ENCODE assay signal across 13 cellular contexts in genomic region chr11:102553835-102554282, GRCh38. TPM values are rescaled to one million over a fixed set of nuclear protein-coding genes. Genes with fewer than 3 reads are reported as not detected.
DNase-seq lines count a peak whose midpoint lies in the region; ATAC-seq and TF ChIP-seq lines count a peak whose summit lies in the region.
"Had no signal": no experiment of that assay in that cellular context is flagged by ENCODE, and none has a peak within 500 bp of the region (broad histone marks: within the 10 kb centered on the region; RNA-seq: fewer than 3 reads in every experiment).

No MANE protein-coding gene starts in this region.

- H3K36me3 ChIP-seq in Panc1 (ENCODE audit: control insufficient read depth, insufficient read depth, low read length), result no peaks in the 10 kb centered on the region
- H3K36me3 ChIP-seq: ascending aorta had no signal

- no peak overlapping the region for H3K4me3 ChIP-seq in Panc1 (ENCODE audit: low read depth in 2 of 2, low read length in 2 of 2)
- H3K4me3 ChIP-seq: ascending aorta had no signal

- peak overlapping the region; percentile 83 for H3K27ac ChIP-seq in Panc1 (ENCODE audit: low read length)
- H3K27ac ChIP-seq: ascending aorta had no signal

- no peaks in the 10 kb centered on the region for H3K27me3 ChIP-seq in Panc1 (ENCODE audit: control insufficient read depth, insufficient read depth, low read length)
- H3K27me3 ChIP-seq: ascending aorta had no signal

- peaks cover 34% of the 10 kb centered on the region for H3K4me1 ChIP-seq in Panc1 (ENCODE audit: control insufficient read depth, insufficient read depth, low read length)
- H3K4me1 ChIP-seq: ascending aorta had no signal

- intact Hi-C loops in Panc1 (cut with micrococcal nuclease; ENCODE audit: unreplicated experiment), result no loop called here

- CTCF ChIA-PET in Panc1 (lab: Charles Lee), result no interaction called here

- no TSS peak for BruUV-seq in Panc1 (replicated peaks; lab: Mats Ljungman, UMichigan)

- DNase-seq in GM10266 (ENCODE audit: extremely low spot score) (peak; percentile 31), Panc1 (ENCODE audit: low read depth, low spot score) (no peak), cerebellum (ENCODE audit: low spot score) (no peak), inferior parietal cortex (ENCODE audit: extremely low spot score) (no peak), NOMO-1 treated with DMSO at 0.1 percent for 48 hours (lab: John Stamatoyannopoulos, UW; ENCODE audit: unreplicated experiment) (no peak), RPMI8226 (no peak)
- DNase-seq: activated CD4-positive, alpha-beta T cell treated with anti-CD3 and anti-CD28 coated beads for 1 hour; AML-193; IMR-90; stimulated activated naive CD4-positive, alpha-beta T cell had no signal

- peak; percentile 85 for ATAC-seq in GM19463 (IDR thresholded peaks at IDR 0.05; ENCODE audit: unreplicated experiment)
- ATAC-seq in HG03039 (IDR thresholded peaks at IDR 0.05; ENCODE audit: unreplicated experiment), result peak; percentile 78
- ATAC-seq in Panc1, result peak; percentile 2; the same call in 1 of the 2 replicates

- no peak for TF ChIP-seq CTCF in GM10266 (IDR thresholded peaks at IDR 0.05; ENCODE audit: control insufficient read depth, insufficient read depth, low read depth, missing control alignments)
- TF ChIP-seq CTCF in Panc1 (IDR thresholded peaks at IDR 0.05), result no peak

- H3K9me3 ChIP-seq in Panc1 (ENCODE audit: control insufficient read depth, insufficient read depth, low read depth, low read length), result peaks cover 4% of the 10 kb centered on the region; the same call in 1 of the 2 replicates
- H3K9me3 ChIP-seq: ascending aorta had no signal

- in situ Hi-C loops in Panc1 (cut with HindIII; ENCODE audit: low pct_unique_long_range_greater_than_20kb, low sequenced_read_pairs), result no loop called here

- POLR2A ChIA-PET in Panc1 (lab: Charles Lee), result interaction anchor here (0.6 kb wide), 1 partner anchor 215 kb away, joined by 3 read pairs; no protein-coding TSS in a partner anchor

RNA-seq across cellular contexts. Expression of gene MMP7, which starts 23.3 kb away (rescaled TPM):
- total RNA-seq in Panc1 (2021; ENCODE audit: unreplicated experiment) (2.7 TPM), cerebellum (not detected)
- polyA plus RNA-seq in Panc1 (2012; ENCODE audit: insufficient read length), result 1.7 TPM
- total RNA-seq: ascending aorta, IMR-90 had no signal
- polyA plus RNA-seq: IMR-90 had no signal

Comparison
In these comparisons a context has a peak if more than half of its experiments do, and no peak if none do; other contexts are left out.
1. ATAC-seq: peak in every context shown above with its lines; median percentile 85 in GM19463; 78 in HG03039; 2 in Panc1.